In the genomic region with DNA sequence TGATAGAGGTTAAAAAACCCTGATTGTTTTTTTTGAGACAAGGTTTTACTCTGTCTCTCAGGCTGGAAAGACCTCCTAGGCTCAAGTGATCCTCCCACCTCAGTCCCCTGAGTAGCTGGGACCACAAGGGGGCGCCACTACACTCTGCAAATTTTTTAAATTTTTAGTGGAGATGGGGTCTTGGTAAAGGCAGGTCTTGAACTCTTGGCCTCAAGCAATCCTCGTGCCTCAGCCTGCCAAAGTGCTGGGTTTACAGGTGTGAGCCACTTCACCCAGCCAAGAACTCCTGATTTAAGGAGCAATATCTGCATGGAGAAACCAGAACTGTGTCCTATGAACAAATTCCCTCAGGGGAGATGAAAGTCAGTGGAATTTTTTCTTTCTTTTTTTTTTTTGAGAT, we compare ENCODE assay signal across 8 cellular contexts. TPM values are rescaled to one million over a fixed set of nuclear protein-coding genes. Genes with fewer than 3 reads are reported as not detected.
DNase-seq lines count a peak whose midpoint lies in the region; FAIRE-seq and TF ChIP-seq lines count a peak whose summit lies in the region.

No MANE protein-coding gene starts in this region.

- intact Hi-C loops in OCI-LY7 (cut with micrococcal nuclease; ENCODE audit: unreplicated experiment) = no loop called here

- H3K79me2 ChIP-seq in OCI-LY7 (ENCODE audit: insufficient read depth, low read depth, low read length) = no peaks in the 10 kb centered on the region

- no peak for DNase-seq in GM18507 (ENCODE audit: extremely low spot score, insufficient read length, low read depth)
- peak; percentile 75 for DNase-seq in OCI-LY7 (ENCODE audit: low spot score)
- peak; percentile 70 for DNase-seq in activated T-cell treated with anti-CD3 and anti-CD28 coated beads for 48 hours (ENCODE audit: low read depth)
- DNase-seq in fibroblast of pulmonary artery (ENCODE audit: low read depth) = peak; percentile 59
- peak; percentile 41 to 79 for DNase-seq in stimulated activated CD4-positive, alpha-beta T cell treated with anti-CD3 and anti-CD28 coated beads, Interleukin-12 subunit alpha, Interleukin-12 subunit beta, amount 100 ng/mL, for 24 hours (ENCODE audit: low read depth in 2 of 2)
- no peak for DNase-seq in T1000 (lab: John Stamatoyannopoulos, UW)
- no peak for DNase-seq in 8988T

- H2AFZ ChIP-seq in OCI-LY7 (ENCODE audit: low read length) = no peak overlapping the region

- no peaks in the 10 kb centered on the region for H3K9me3 ChIP-seq in OCI-LY7 (ENCODE audit: low read length)

- peak; percentile 52 for FAIRE-seq in GM18507 (lab: Jason Lieb, UNC)

- no peaks in the 10 kb centered on the region for H4K20me1 ChIP-seq in OCI-LY7 (ENCODE audit: insufficient read depth, low read length)

- H3K9me2 ChIP-seq in OCI-LY7 (ENCODE audit: insufficient read depth, low read length) = no peaks in the 10 kb centered on the region

- H3K4me3 ChIP-seq in OCI-LY7 (ENCODE audit: low read depth, low read length, poor library complexity, severe bottlenecking) (no peak overlapping the region), fibroblast of pulmonary artery (replicated peaks; ENCODE audit: low read depth, low read length) (no peak overlapping the region)

- H3K36me3 ChIP-seq in OCI-LY7 (ENCODE audit: insufficient read depth, low read length) = no peaks in the 10 kb centered on the region

- TF ChIP-seq CTCF in 22Rv1 (IDR thresholded peaks at IDR 0.05) = peak; percentile 89
- TF ChIP-seq CTCF in OCI-LY7 (conservative IDR thresholded peaks at IDR 0.05; ENCODE audit: low read length) = peak; percentile 93
- TF ChIP-seq CTCF in fibroblast of pulmonary artery (IDR thresholded peaks at IDR 0.05; ENCODE audit: low read length, missing control alignments) = peak; percentile 83

- POLR2A ChIA-PET in OCI-LY7 (lab: Charles Lee) = no interaction called here

- no peak overlapping the region for H3K4me2 ChIP-seq in OCI-LY7 (ENCODE audit: low read length)

- no TSS peak for BruUV-seq in OCI-LY7 (replicated peaks; lab: Mats Ljungman, UMichigan)

- H3K27ac ChIP-seq in 22Rv1 = no peak overlapping the region
- H3K27ac ChIP-seq in OCI-LY7 (ENCODE audit: low read depth, low read length, poor library complexity, severe bottlenecking) = no peak overlapping the region

- H3K4me1 ChIP-seq in OCI-LY7 (ENCODE audit: insufficient read depth, low read length, poor library complexity, severe bottlenecking) = peaks cover 15% of the 10 kb centered on the region

- CTCF ChIA-PET in OCI-LY7 (lab: Charles Lee; ENCODE audit: unreplicated experiment) = no interaction called here

RNA-seq across cellular contexts. Expression of a gene that starts 7.3 kb away (rescaled TPM):
- total RNA-seq in OCI-LY7 (2014; rRNA removed; shearing (Covaris generic)) = 15.9 and 24.1 TPM in 2 replicates
- 16.7 and 21.2 TPM in 2 replicates for total RNA-seq in OCI-LY7 (2022)

RNA-seq across cellular contexts. Expression of a gene that starts 11.9 kb away (rescaled TPM):
- total RNA-seq in OCI-LY7 (2014; rRNA removed; shearing (Covaris generic)) = 20.3 and 27.5 TPM in 2 replicates
- 24.2 and 32.5 TPM in 2 replicates for total RNA-seq in OCI-LY7 (2022)

Comparison
In these comparisons a context has a peak if more than half of its experiments do, and no peak if none do; other contexts are left out.
1. DNase-seq: peak in OCI-LY7 (single experiment), activated T-cell treated with anti-CD3 and anti-CD28 coated beads for 48 hours (single experiment), fibroblast of pulmonary artery (single experiment) and stimulated activated CD4-positive, alpha-beta T cell treated with anti-CD3 and anti-CD28 coated beads, Interleukin-12 subunit alpha, Interleukin-12 subunit beta, amount 100 ng/mL, for 24 hours (2 of 2); none in GM18507 (single experiment), T1000 (single experiment) and 8988T (single experiment).
2. Peak in every context shown above with its lines, with median percentiles within 50 percentile points of each other: CTCF ChIP-seq.